ENCODE assay signal across 9 cellular contexts in genomic region chrX:65601126-65601525, GRCh38.
A peak's percentile ranks its signal among the peaks of the same experiment; 100 is the strongest.
DNase-seq lines count a peak whose midpoint lies in the region; ATAC-seq and TF ChIP-seq lines count a peak whose summit lies in the region.
"Had no signal": no experiment of that assay in that cellular context is flagged by ENCODE, and none has a peak within 500 bp of the region (broad histone marks: within the 10 kb centered on the region; RNA-seq: fewer than 3 reads in every experiment).

No MANE protein-coding gene starts in this region.

- TF ChIP-seq POLR2A in IMR-90 (IDR thresholded peaks at IDR 0.05; ENCODE audit: low read depth, low read length) = no peak

- H2AFZ ChIP-seq in IMR-90 (replicated peaks; ENCODE audit: low read length, poor library complexity) = peak overlapping the region; percentile 82

- H3K4me2 ChIP-seq in IMR-90 (ENCODE audit: low read depth, low read length) = no peak overlapping the region

- peaks cover 8% of the 10 kb centered on the region for H3K4me1 ChIP-seq in IMR-90 (ENCODE audit: control insufficient read depth, insufficient read depth, low read length)

- H4K8ac ChIP-seq in IMR-90 (ENCODE audit: low read depth in 2 of 2, low read length in 2 of 2) = peak overlapping the region; percentile 51 to 69; a peak in 1 of 4 replicates

- peak overlapping the region; percentile 18; the same call in 1 of the 2 replicates for H3K56ac ChIP-seq in IMR-90 (ENCODE audit: extremely low read depth, insufficient read depth, low read length)

- no peak overlapping the region for H3K23ac ChIP-seq in IMR-90 (ENCODE audit: low read depth, low read length)

- CTCF ChIA-PET in IMR-90 (lab: Yijun Ruan, JAX) = interaction anchor here (0.5 kb wide), 1 partner anchor 1127 kb away, joined by 3 read pairs; no protein-coding TSS in a partner anchor
- CTCF ChIA-PET in activated naive CD4-positive, alpha-beta T cell treated with anti-CD3 and anti-CD28 coated beads, Interleukin-2, amount 10 ng/mL, durations not matched to agents 7 days and 5 days (lab: Charles Lee) = interaction anchor here (0.6 to 1.8 kb wide), 3 partner anchors 57 to 566 kb away, joined by 3 to 4 read pairs (median 4); partner anchors contain the start of gene ZC3H12B

- H2AK5ac ChIP-seq in IMR-90 (ENCODE audit: low read depth, low read length) = peak overlapping the region; percentile 80

- H3K14ac ChIP-seq in IMR-90 (replicated peaks; ENCODE audit: low read depth, low read length) = peak overlapping the region; percentile 81

- WGBS in IMR-90 (ENCODE audit: extremely low coverage in 2 of 2, insufficient read length in 1 of 2), 2 experiments = 67% methylated on average over 1 of the region's 3 CpGs; no CpG with 5 or more reads in 1 of the 2 experiments

- H3K4me3 Mint-ChIP-seq in activated naive CD4-positive, alpha-beta T cell treated with anti-CD3 and anti-CD28 coated beads, Interleukin-2, amount 10 ng/mL, durations not matched to agents 7 days and 5 days = peak overlapping the region; percentile 37
- peak overlapping the region; percentile 55 to 57 for H3K4me3 Mint-ChIP-seq in stimulated activated naive CD8-positive, alpha-beta T cell treated with anti-CD3 and anti-CD28 coated beads, Interleukin-15, amount 100 ng/mL, for 72 hours
- H3K4me3 Mint-ChIP-seq: neural crest cell had no signal

- DNase-seq in IMR-90 (no peak), GM13977 (ENCODE audit: low spot score) (no peak)
- peak; percentile 27 for DNase-seq in activated naive CD4-positive, alpha-beta T cell treated with anti-CD3 and anti-CD28 coated beads, Interleukin-2, amount 10 ng/mL, durations not matched to agents 7 days and 5 days
- DNase-seq in stimulated activated naive CD8-positive, alpha-beta T cell treated with anti-CD3 and anti-CD28 coated beads, Interleukin-15, amount 100 ng/mL, for 72 hours = peak in 1 of 2 donors; percentile 31

- H4K91ac ChIP-seq in IMR-90 (ENCODE audit: insufficient read depth, low read depth, low read length) = peak overlapping the region; percentile 68

- no TSS peak for BruUV-seq in IMR-90 (replicated peaks; lab: Mats Ljungman, UMichigan)

- ATAC-seq in IMR-90 (ENCODE audit: low read depth) (peak; percentile 8; the same call in 1 of the 2 replicates), GM18909 (IDR thresholded peaks at IDR 0.05; ENCODE audit: poor library complexity, unreplicated experiment) (no peak), SK-N-SH treated with all-trans-retinoic acid at 6 μM for 48 hours (no peak), GM21447 (IDR thresholded peaks at IDR 0.05; ENCODE audit: unreplicated experiment) (no peak)
- ATAC-seq in stimulated activated naive CD8-positive, alpha-beta T cell treated with anti-CD3 and anti-CD28 coated beads, Interleukin-15, amount 100 ng/mL, for 72 hours = peak; percentile 80

- H3K18ac ChIP-seq in IMR-90 (ENCODE audit: low read depth, low read length) = peak overlapping the region; percentile 66; the same call in 1 of the 2 replicates

- peak overlapping the region; percentile 2; the same call in 1 of the 2 replicates for H3K27ac ChIP-seq in IMR-90 (ENCODE audit: insufficient read depth, low read length)
- peak overlapping the region; percentile 84 for H3K27ac ChIP-seq in layer of hippocampus (ENCODE audit: low read depth, low read length)

- peaks cover 66% of the 10 kb centered on the region for H3K4me1 Mint-ChIP-seq in activated naive CD4-positive, alpha-beta T cell treated with anti-CD3 and anti-CD28 coated beads, Interleukin-2, amount 10 ng/mL, durations not matched to agents 7 days and 5 days
- H3K4me1 Mint-ChIP-seq in stimulated activated naive CD8-positive, alpha-beta T cell treated with anti-CD3 and anti-CD28 coated beads, Interleukin-15, amount 100 ng/mL, for 72 hours = peaks cover 70% of the 10 kb centered on the region
- H3K4me1 Mint-ChIP-seq: neural crest cell had no signal

- H3K27me3 ChIP-seq in IMR-90 (ENCODE audit: control insufficient read depth, insufficient read depth, low read length) = no peaks in the 10 kb centered on the region; the same call in 1 of the 2 replicates
- H3K27me3 ChIP-seq in layer of hippocampus (ENCODE audit: control insufficient read depth, insufficient read depth, low read length) = no peaks in the 10 kb centered on the region

- peaks cover 0 to 23% of the 10 kb centered on the region in 2 experiments; a peak in 2 of 4 replicates for H3K79me1 ChIP-seq in IMR-90 (ENCODE audit: low read depth in 1 of 2, low read length in 2 of 2)

- H3K4ac ChIP-seq in IMR-90 (ENCODE audit: low read depth, low read length) = peak overlapping the region; percentile 83

- intact Hi-C loops in IMR-90 (cut with micrococcal nuclease) = no loop called here

- no peaks in the 10 kb centered on the region for H3K9me3 ChIP-seq in IMR-90 (ENCODE audit: control insufficient read depth, insufficient read depth, low read length)

- peak overlapping the region; percentile 92 for H2AK9ac ChIP-seq in IMR-90 (replicated peaks; ENCODE audit: low read depth, low read length, poor library complexity)

- H3K36me3 Mint-ChIP-seq in activated naive CD4-positive, alpha-beta T cell treated with anti-CD3 and anti-CD28 coated beads, Interleukin-2, amount 10 ng/mL, durations not matched to agents 7 days and 5 days = peaks cover 8% of the 10 kb centered on the region

- H3K9ac ChIP-seq in IMR-90 (ENCODE audit: low read depth, low read length) = no peak overlapping the region

- dilution Hi-C loops in IMR-90 (cut with HindIII; ENCODE audit: low sequenced_read_pairs, unreplicated experiment) = no loop called here

- H2BK5ac ChIP-seq in IMR-90 (ENCODE audit: low read depth, low read length, poor library complexity, severe bottlenecking) = peak overlapping the region; percentile 31

- peaks cover 5% of the 10 kb centered on the region for H3K9me1 ChIP-seq in IMR-90 (ENCODE audit: insufficient read depth, low read length)

- TF ChIP-seq CTCF in IMR-90 (conservative IDR thresholded peaks at IDR 0.05; ENCODE audit: low read depth, low read length) (no peak), GM13977 (IDR thresholded peaks at IDR 0.05; ENCODE audit: extremely low read depth, insufficient read depth, missing control alignments) (no peak)

- no peak overlapping the region for H3K4me3 ChIP-seq in IMR-90 (ENCODE audit: insufficient read depth, low read depth, low read length)

- peak overlapping the region; percentile 90 for H2BK120ac ChIP-seq in IMR-90 (ENCODE audit: low read depth, low read length)

- H3K36me3 ChIP-seq in IMR-90 (ENCODE audit: control insufficient read depth, insufficient read depth, low read length) = no peaks in the 10 kb centered on the region

- POLR2A ChIA-PET in IMR-90 (lab: Charles Lee; ENCODE audit: unreplicated experiment) = no interaction called here

- H2BK15ac ChIP-seq in IMR-90 (ENCODE audit: low read depth, low read length) = peak overlapping the region; percentile 83; the same call in 2 of the 3 replicates

- in situ Hi-C loops in IMR-90 (cut with MboI; ENCODE audit: low sequenced_read_pairs) (no loop called here), GM13977 (cut with MboI; ENCODE audit: low pct_unique_long_range_greater_than_20kb, low sequenced_read_pairs, unreplicated experiment) (no loop called here)

- peak overlapping the region; percentile 97 for H3K27ac Mint-ChIP-seq in activated naive CD4-positive, alpha-beta T cell treated with anti-CD3 and anti-CD28 coated beads, Interleukin-2, amount 10 ng/mL, durations not matched to agents 7 days and 5 days
- peak overlapping the region; percentile 95 to 96 for H3K27ac Mint-ChIP-seq in stimulated activated naive CD8-positive, alpha-beta T cell treated with anti-CD3 and anti-CD28 coated beads, Interleukin-15, amount 100 ng/mL, for 72 hours

- no peak for TF ChIP-seq RAD21 in IMR-90 (IDR thresholded peaks at IDR 0.05; ENCODE audit: low read length)

- peak overlapping the region; percentile 83 for H2BK20ac ChIP-seq in IMR-90 (ENCODE audit: low read depth, low read length)

- H3K9me3 Mint-ChIP-seq in activated naive CD4-positive, alpha-beta T cell treated with anti-CD3 and anti-CD28 coated beads, Interleukin-2, amount 10 ng/mL, durations not matched to agents 7 days and 5 days = peaks cover 7% of the 10 kb centered on the region
- H3K9me3 Mint-ChIP-seq in stimulated activated naive CD8-positive, alpha-beta T cell treated with anti-CD3 and anti-CD28 coated beads, Interleukin-15, amount 100 ng/mL, for 72 hours = peaks cover 11 to 15% of the 10 kb centered on the region in 2 donors

- no peaks in the 10 kb centered on the region for H4K20me1 ChIP-seq in IMR-90 (ENCODE audit: insufficient read depth, low read length)

- peak overlapping the region; percentile 10; the same call in 1 of the 2 replicates for H4K5ac ChIP-seq in IMR-90 (ENCODE audit: low read depth, low read length)

- no peaks in the 10 kb centered on the region for H3K27me3 Mint-ChIP-seq in activated naive CD4-positive, alpha-beta T cell treated with anti-CD3 and anti-CD28 coated beads, Interleukin-2, amount 10 ng/mL, durations not matched to agents 7 days and 5 days
- no peaks in the 10 kb centered on the region for H3K27me3 Mint-ChIP-seq in stimulated activated naive CD8-positive, alpha-beta T cell treated with anti-CD3 and anti-CD28 coated beads, Interleukin-15, amount 100 ng/mL, for 72 hours

TF ChIP-seq in IMR-90, 13 proteins besides CTCF, POLR2A, EP300 and RAD21 (continues in another document):
- TF ChIP-seq BHLHE40 (IDR thresholded peaks at IDR 0.05; ENCODE audit: low read depth, low read length) = no peak
- TF ChIP-seq ELK1 (IDR thresholded peaks at IDR 0.05; ENCODE audit: borderline replicate concordance, low read depth, low read length) = no peak

TF ChIP-seq in SK-N-SH treated with all-trans-retinoic acid at 6 μM for 48 hours, 23 proteins besides CTCF, POLR2A, EP300 and RAD21 (continues in another document):
- no peak for TF ChIP-seq ZFP30 (CRISPR knock-in tag; IDR thresholded peaks at IDR 0.05)
- no peak for TF ChIP-seq ZNF8 (CRISPR knock-in tag; IDR thresholded peaks at IDR 0.05)
- TF ChIP-seq OSR1 (CRISPR knock-in tag; IDR thresholded peaks at IDR 0.05) = no peak
- no peak for TF ChIP-seq SNAI2 (CRISPR knock-in tag; IDR thresholded peaks at IDR 0.05)
- TF ChIP-seq ZNF565 (CRISPR knock-in tag; conservative IDR thresholded peaks at IDR 0.05; ENCODE audit: low read depth) = no peak
- no peak for TF ChIP-seq PPARA (CRISPR knock-in tag; IDR thresholded peaks at IDR 0.05; ENCODE audit: borderline replicate concordance)
- no peak for TF ChIP-seq ESRRG (CRISPR knock-in tag; IDR thresholded peaks at IDR 0.05)

Comparison
In these comparisons a context has a peak if more than half of its experiments do, and no peak if none do; other contexts are left out.
1. ATAC-seq: peak in IMR-90 (single experiment) and stimulated activated naive CD8-positive, alpha-beta T cell treated with anti-CD3 and anti-CD28 coated beads, Interleukin-15, amount 100 ng/mL, for 72 hours (single experiment); none in GM18909 (single experiment), SK-N-SH treated with all-trans-retinoic acid at 6 μM for 48 hours (single experiment) and GM21447 (single experiment).